18 cellular contexts compared by ENCODE assay signal in genomic region chr10:53387546-53387945, GRCh38.
"Had no signal": no experiment of that assay in that cellular context is flagged by ENCODE, and none has a peak within 500 bp of the region (broad histone marks: within the 10 kb centered on the region; RNA-seq: fewer than 3 reads in every experiment).

No MANE protein-coding gene starts in this region.

- H3K9me3 ChIP-seq: esophagus squamous epithelium, gastrocnemius medialis, prostate gland, right atrium auricular region, tibial artery had no signal

- H3K4me3 ChIP-seq: coronary artery, esophagus squamous epithelium, gastrocnemius medialis, prostate gland, right atrium auricular region, tibial artery had no signal

- DNase-seq: activated CD4-positive, alpha-beta T cell treated with anti-CD3 and anti-CD28 coated beads, Interleukin-2, amount 50 U/mL, for 1 hour; activated CD4-positive, CD25-positive, alpha-beta regulatory T cell treated with anti-CD3 and anti-CD28 coated beads, Interleukin-2, amount 50 U/mL, for 72 hours; activated CD8-positive, alpha-beta T cell treated with anti-CD3 and anti-CD28 coated beads, Interleukin-2, amount 10 ng/mL, durations not matched to agents 7 days and 5 days; activated gamma-delta T cell; endodermal cell; esophagus squamous epithelium; gastrocnemius medialis; hippocampal formation; nucleus accumbens; stimulated activated CD4-positive, alpha-beta T cell treated with anti-CD3 and anti-CD28 coated beads, Interleukin-12 subunit alpha, Interleukin-12 subunit beta, amount 100 ng/mL, for 4 hours; stimulated activated CD4-positive, alpha-beta T cell treated with anti-CD3 and anti-CD28 coated beads, Interleukin-4, amount 100 ng/mL, for 4 hours; stimulated activated naive CD8-positive, alpha-beta T cell treated with anti-CD3 and anti-CD28 coated beads, Interleukin-15, Interleukin-2, amounts not matched to agents 100 U/mL and 50 U/mL, for 24 hours; substantia nigra; tibial artery had no signal

- ATAC-seq: activated CD8-positive, alpha-beta T cell treated with anti-CD3 and anti-CD28 coated beads, Interleukin-2, amount 10 ng/mL, durations not matched to agents 7 days and 5 days; gastrocnemius medialis; stimulated activated naive CD8-positive, alpha-beta T cell treated with anti-CD3 and anti-CD28 coated beads, Interleukin-15, Interleukin-2, amounts not matched to agents 100 U/mL and 50 U/mL, for 24 hours had no signal

- H3K27me3 ChIP-seq: esophagus squamous epithelium, gastrocnemius medialis, right atrium auricular region, tibial artery had no signal

- H3K4me1 ChIP-seq: esophagus squamous epithelium, gastrocnemius medialis, prostate gland, right atrium auricular region, tibial artery had no signal

- H3K36me3 ChIP-seq: esophagus squamous epithelium, gastrocnemius medialis, prostate gland, right atrium auricular region, tibial artery had no signal

- H3K27ac ChIP-seq: coronary artery, esophagus squamous epithelium, gastrocnemius medialis, prostate gland, right atrium auricular region, tibial artery, VCaP had no signal
